In the genomic region with DNA sequence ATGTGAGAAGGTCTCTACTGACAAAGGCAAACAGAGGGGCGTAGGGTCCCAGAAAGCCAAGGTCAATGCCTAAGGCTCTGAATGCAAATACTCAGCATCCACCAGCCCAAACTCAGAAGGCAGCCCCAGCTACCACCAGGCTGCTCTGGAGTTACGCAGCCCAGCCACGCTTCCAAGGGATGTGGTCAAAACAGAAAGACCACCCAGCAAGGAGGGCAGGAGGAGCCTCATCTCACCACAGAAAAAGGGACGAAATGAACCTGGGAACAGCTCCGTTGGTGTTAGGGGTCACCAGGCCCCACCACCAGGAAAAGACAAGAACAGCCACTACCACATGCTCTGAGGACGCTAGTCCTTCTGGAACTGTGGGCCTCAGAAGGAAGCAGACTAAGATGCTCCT, we compare ENCODE assay signal across 22 cellular contexts.
DNase-seq lines count a peak whose midpoint lies in the region; ATAC-seq and TF ChIP-seq lines count a peak whose summit lies in the region.
"Had no signal": no experiment of that assay in that cellular context is flagged by ENCODE, and none has a peak within 500 bp of the region (broad histone marks: within the 10 kb centered on the region; RNA-seq: fewer than 3 reads in every experiment).

No MANE protein-coding gene starts in this region.

- peaks cover 33% of the 10 kb centered on the region for H3K4me1 Mint-ChIP-seq in MCF 10A (ENCODE audit: insufficient read depth, unreplicated experiment)
- H3K4me1 Mint-ChIP-seq: activated CD4-positive, alpha-beta T cell treated with anti-CD3 and anti-CD28 coated beads, Interleukin-2, amount 10 ng/mL, durations not matched to agents 7 days and 5 days; memory B cell had no signal

- no peaks in the 10 kb centered on the region for H4K20me1 ChIP-seq in fibroblast of lung (ENCODE audit: control insufficient read depth, extremely low read depth, insufficient read depth, low read length)

- no CpG with 5 or more reads among the region's 6 CpGs for WGBS in neuronal stem cell (ENCODE audit: extremely low coverage in 2 of 2, insufficient read length in 2 of 2, insufficient replicate concordance in 1 of 2), 2 donors
- WGBS in upper lobe of left lung, 2 donors, result 90% methylated on average over 3 to 6 of the region's 6 CpGs

- ATAC-seq in upper lobe of left lung (ENCODE audit: low FRiP score in 2 of 2) (no peak), HG02870 (IDR thresholded peaks at IDR 0.05; ENCODE audit: unreplicated experiment) (no peak)
- ATAC-seq: T-helper 17 cell had no signal

- H3K27ac Mint-ChIP-seq in MCF 10A (ENCODE audit: low read depth, unreplicated experiment), result no peak overlapping the region
- H3K27ac Mint-ChIP-seq: activated CD4-positive, alpha-beta T cell treated with anti-CD3 and anti-CD28 coated beads, Interleukin-2, amount 10 ng/mL, durations not matched to agents 7 days and 5 days; memory B cell; T-helper 17 cell had no signal

- POLR2A ChIA-PET in MCF 10A (lab: Yijun Ruan, JAX), result interaction anchor here (0.6 kb wide), 1 partner anchor 60 kb away, joined by 3 read pairs; no protein-coding TSS in a partner anchor

- no peak overlapping the region for H3K4me3 ChIP-seq in breast epithelium
- no peak overlapping the region for H3K4me3 ChIP-seq in fibroblast of lung (replicated peaks in 1 of 4; ENCODE audit: control extremely low read depth in 1 of 4, insufficient read depth in 1 of 4, low read depth in 3 of 4, low read length in 4 of 4)
- H3K4me3 ChIP-seq in neuronal stem cell (ENCODE audit: low read length in 2 of 2), result no peak overlapping the region
- no peak overlapping the region for H3K4me3 ChIP-seq in upper lobe of left lung
- H3K4me3 ChIP-seq: Peyer's patch, uterus had no signal

- intact Hi-C loops in breast epithelium (cut with DNase I; ENCODE audit: low total_unique reads), result no loop called here
- intact Hi-C loops in MCF 10A (cut with micrococcal nuclease), result no loop called here

- no peak for DNase-seq in breast epithelium (ENCODE audit: low spot score in 2 of 2)
- DNase-seq in MCF 10A (ENCODE audit: unreplicated experiment), result no peak
- no peak for DNase-seq in fibroblast of lung (ENCODE audit: low read depth in 2 of 2)
- no peak for DNase-seq in neuronal stem cell (ENCODE audit: low spot score)
- DNase-seq in upper lobe of left lung, result no peak
- DNase-seq in iPS-NIHi11 (ENCODE audit: low spot score), result no peak
- DNase-seq in activated CD8-positive, alpha-beta memory T cell treated with anti-CD3 and anti-CD28 coated beads, Interleukin-2, amount 50 U/mL, for 4 hours, result no peak
- DNase-seq: 8988T; activated CD4-positive, alpha-beta T cell treated with anti-CD3 and anti-CD28 coated beads, Interleukin-2, amount 10 ng/mL, durations not matched to agents 7 days and 5 days; activated CD8-positive, alpha-beta memory T cell treated with anti-CD3 and anti-CD28 coated beads, Interleukin-2, amount 50 U/mL, for 48 hours; DND-41; effector CD8-positive, alpha-beta T cell; islet precursor cell; NCI-H2081 treated with DMSO at 0.1 percent for 48 hours; NCI-H510A; stimulated activated CD4-positive, alpha-beta T cell treated with anti-CD3 and anti-CD28 coated beads, Interleukin-12 subunit alpha, Interleukin-12 subunit beta, amount 100 ng/mL, for 4 hours; T-helper 17 cell; uterus had no signal

- H4K8ac ChIP-seq in neuronal stem cell (ENCODE audit: low read depth, low read length), result no peak overlapping the region

- no peaks in the 10 kb centered on the region for H3K36me3 ChIP-seq in breast epithelium
- H3K36me3 ChIP-seq in fibroblast of lung (ENCODE audit: control insufficient read depth, insufficient read depth, low read length), result peaks cover 1% of the 10 kb centered on the region
- H3K36me3 ChIP-seq in neuronal stem cell (replicated peaks in 1 of 2; ENCODE audit: control insufficient read depth in 2 of 2, insufficient read depth in 2 of 2, low read length in 2 of 2), result peaks cover 9 to 49% of the 10 kb centered on the region in 2 donors
- peaks cover 0 to 5% (median 2%) of the 10 kb centered on the region in 4 donors for H3K36me3 ChIP-seq in upper lobe of left lung
- H3K36me3 ChIP-seq: uterus had no signal

- CTCF ChIA-PET in MCF 10A (lab: Yijun Ruan, JAX), result interaction anchor here (0.6 kb wide), 1 partner anchor 78 kb away, joined by 3 read pairs; no protein-coding TSS in a partner anchor

- H3K18ac ChIP-seq in neuronal stem cell (ENCODE audit: low read length), result peak overlapping the region; percentile 15

- H3K9ac ChIP-seq in fibroblast of lung (ENCODE audit: insufficient read depth, low read length), result no peak overlapping the region
- H3K9ac ChIP-seq in neuronal stem cell (ENCODE audit: low read depth, low read length, poor library complexity), result no peak overlapping the region

- H2BK5ac ChIP-seq in neuronal stem cell (ENCODE audit: low read length), result no peak overlapping the region

- H3K4ac ChIP-seq in neuronal stem cell (ENCODE audit: low read length), result no peak overlapping the region

- BruUV-seq in MCF 10A (replicated peaks; lab: Mats Ljungman, UMichigan), result no TSS peak

- no peak overlapping the region for H2BK120ac ChIP-seq in neuronal stem cell (ENCODE audit: low read depth, low read length)

- no peaks in the 10 kb centered on the region for H3K9me3 Mint-ChIP-seq in MCF 10A (ENCODE audit: unreplicated experiment)
- H3K9me3 Mint-ChIP-seq: activated CD4-positive, alpha-beta T cell treated with anti-CD3 and anti-CD28 coated beads, Interleukin-2, amount 10 ng/mL, durations not matched to agents 7 days and 5 days; memory B cell; neural crest cell had no signal

- H3K79me2 ChIP-seq in fibroblast of lung (ENCODE audit: control insufficient read depth, insufficient read depth, low read length), result peaks cover 69% of the 10 kb centered on the region

- H2BK15ac ChIP-seq in neuronal stem cell (ENCODE audit: low read length), result no peak overlapping the region

- H3K4me3 Mint-ChIP-seq in MCF 10A (ENCODE audit: unreplicated experiment), result no peak overlapping the region
- H3K4me3 Mint-ChIP-seq: activated CD4-positive, alpha-beta T cell treated with anti-CD3 and anti-CD28 coated beads, Interleukin-2, amount 10 ng/mL, durations not matched to agents 7 days and 5 days; memory B cell; neural crest cell; T-helper 17 cell had no signal

- TF ChIP-seq EP300 in upper lobe of left lung (IDR thresholded peaks at IDR 0.05), result no peak

- H3K27me3 ChIP-seq in breast epithelium (no peaks in the 10 kb centered on the region), fibroblast of lung (ENCODE audit: control insufficient read depth, insufficient read depth, low read length) (no peaks in the 10 kb centered on the region), neuronal stem cell (ENCODE audit: control insufficient read depth in 3 of 3, insufficient read depth in 3 of 3, low read depth in 1 of 3, low read length in 3 of 3) (no peaks in the 10 kb centered on the region), upper lobe of left lung (no peaks in the 10 kb centered on the region)
- H3K27me3 ChIP-seq: Peyer's patch, uterus had no signal

- H3K36me3 Mint-ChIP-seq in MCF 10A (ENCODE audit: insufficient read depth, unreplicated experiment), result peaks cover 30% of the 10 kb centered on the region
- H3K36me3 Mint-ChIP-seq: memory B cell had no signal

- H4K91ac ChIP-seq in neuronal stem cell (ENCODE audit: low read depth, low read length, poor library complexity), result no peak overlapping the region

- H3K27ac ChIP-seq in breast epithelium, result peak overlapping the region; percentile 15 to 27
- H3K27ac ChIP-seq in fibroblast of lung (ENCODE audit: insufficient read depth, low read length), result peak overlapping the region; percentile 37
- H3K27ac ChIP-seq in neuronal stem cell (replicated peaks; ENCODE audit: low read length), result no peak overlapping the region
- H3K27ac ChIP-seq in upper lobe of left lung, result peak overlapping the region in 3 of 4 donors; percentile 20 to 86 (median 76)

- H3K23ac ChIP-seq in neuronal stem cell (ENCODE audit: low read depth, low read length, poor library complexity), result no peak overlapping the region

- no peak for TF ChIP-seq POLR2A in breast epithelium (IDR thresholded peaks at IDR 0.05)
- TF ChIP-seq POLR2A in upper lobe of left lung (IDR thresholded peaks at IDR 0.05), result no peak

- no peak overlapping the region for H2AK5ac ChIP-seq in neuronal stem cell (ENCODE audit: low read depth, low read length)

- no peak overlapping the region for H2BK12ac ChIP-seq in neuronal stem cell (ENCODE audit: low read length)

- no peaks in the 10 kb centered on the region for H3K27me3 Mint-ChIP-seq in MCF 10A (ENCODE audit: insufficient read depth, unreplicated experiment)

- H3K79me1 ChIP-seq in neuronal stem cell (ENCODE audit: low read depth, low read length), result peaks cover 17% of the 10 kb centered on the region

- TF ChIP-seq CTCF in breast epithelium (IDR thresholded peaks at IDR 0.05), result no peak
- no peak for TF ChIP-seq CTCF in MCF 10A (IDR thresholded peaks at IDR 0.05; ENCODE audit: unreplicated experiment)
- no peak for TF ChIP-seq CTCF in fibroblast of lung (conservative IDR thresholded peaks at IDR 0.05 in 1 of 2, IDR thresholded peaks at IDR 0.05 in 1 of 2; ENCODE audit: low read depth in 1 of 2, low read length in 2 of 2)
- TF ChIP-seq CTCF in upper lobe of left lung (IDR thresholded peaks at IDR 0.05), result no peak

- H2AFZ ChIP-seq in fibroblast of lung (ENCODE audit: low read length) (no peak overlapping the region), neuronal stem cell (ENCODE audit: low read length) (no peak overlapping the region)

- H3K9me3 ChIP-seq in breast epithelium (no peaks in the 10 kb centered on the region), fibroblast of lung (ENCODE audit: control insufficient read depth, insufficient read depth, low read depth, low read length) (no peaks in the 10 kb centered on the region), neuronal stem cell (replicated peaks in 1 of 2; ENCODE audit: control insufficient read depth in 2 of 2, insufficient read depth in 1 of 2, low read depth in 1 of 2, low read length in 2 of 2) (no peaks in the 10 kb centered on the region), upper lobe of left lung (no peaks in the 10 kb centered on the region)
- H3K9me3 ChIP-seq: Peyer's patch, uterus had no signal

- H3K14ac ChIP-seq in neuronal stem cell (ENCODE audit: low read length), result peak overlapping the region; percentile 41

- H3K4me1 ChIP-seq in breast epithelium, result no peaks in the 10 kb centered on the region
- peaks cover 31% of the 10 kb centered on the region for H3K4me1 ChIP-seq in fibroblast of lung (ENCODE audit: control insufficient read depth, extremely low read depth, insufficient read depth, low read length)
- peaks cover 3 to 29% of the 10 kb centered on the region in 2 donors for H3K4me1 ChIP-seq in neuronal stem cell (ENCODE audit: control insufficient read depth in 2 of 2, insufficient read depth in 1 of 2, low read depth in 1 of 2, low read length in 2 of 2)
- peaks cover 29 to 56% (median 45%) of the 10 kb centered on the region in 4 donors for H3K4me1 ChIP-seq in upper lobe of left lung

- H3K4me2 ChIP-seq in fibroblast of lung (ENCODE audit: extremely low read depth, insufficient read depth, low read length) (no peak overlapping the region), neuronal stem cell (ENCODE audit: insufficient read depth, low read length, poor library complexity, severe bottlenecking) (no peak overlapping the region)
